ENCODE assay signal across 1 cellular context in the genomic region with DNA sequence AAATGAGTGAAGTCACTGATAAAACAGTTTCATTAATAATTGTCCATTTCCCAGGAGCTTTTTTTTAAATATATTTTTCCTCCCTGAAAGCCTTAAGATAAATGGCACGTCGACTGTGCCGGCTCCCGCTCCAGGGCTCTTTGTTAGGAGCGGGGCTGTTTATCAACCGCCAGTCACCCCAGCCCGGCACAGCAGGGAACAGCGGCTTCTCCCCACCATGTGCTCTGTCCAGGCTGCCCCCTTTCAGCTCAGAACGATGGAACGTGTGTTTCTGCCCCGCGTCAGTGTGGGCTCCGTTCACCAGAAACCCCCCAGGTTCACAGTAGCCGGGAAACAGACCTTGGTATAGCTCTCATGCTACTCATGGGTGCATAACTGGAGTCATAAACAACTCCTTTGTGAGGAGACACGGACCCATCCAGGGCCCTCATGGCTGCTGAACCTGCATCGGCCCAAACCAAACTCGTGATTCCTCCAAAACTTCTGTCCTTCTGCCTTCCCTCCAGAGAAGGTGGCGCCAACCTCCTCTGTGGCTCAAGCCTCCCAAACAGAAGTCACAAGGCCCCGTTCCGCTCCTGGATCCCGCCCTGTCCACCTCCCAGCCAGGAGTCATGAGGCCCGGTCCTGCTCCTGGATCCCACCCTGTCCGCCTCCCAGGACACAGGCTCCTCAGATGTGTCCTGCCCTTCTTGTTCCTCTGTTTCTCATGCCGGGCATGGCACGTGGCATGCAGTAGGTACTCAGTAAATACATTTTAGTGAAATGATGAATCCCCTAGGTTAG.
TF ChIP-seq lines count a peak whose summit lies in the region.

No MANE protein-coding gene starts in this region.

TF ChIP-seq in K562, 482 proteins besides CTCF, POLR2A, EP300 and RAD21 (continued from another document):
- TF ChIP-seq, protein P1, sequence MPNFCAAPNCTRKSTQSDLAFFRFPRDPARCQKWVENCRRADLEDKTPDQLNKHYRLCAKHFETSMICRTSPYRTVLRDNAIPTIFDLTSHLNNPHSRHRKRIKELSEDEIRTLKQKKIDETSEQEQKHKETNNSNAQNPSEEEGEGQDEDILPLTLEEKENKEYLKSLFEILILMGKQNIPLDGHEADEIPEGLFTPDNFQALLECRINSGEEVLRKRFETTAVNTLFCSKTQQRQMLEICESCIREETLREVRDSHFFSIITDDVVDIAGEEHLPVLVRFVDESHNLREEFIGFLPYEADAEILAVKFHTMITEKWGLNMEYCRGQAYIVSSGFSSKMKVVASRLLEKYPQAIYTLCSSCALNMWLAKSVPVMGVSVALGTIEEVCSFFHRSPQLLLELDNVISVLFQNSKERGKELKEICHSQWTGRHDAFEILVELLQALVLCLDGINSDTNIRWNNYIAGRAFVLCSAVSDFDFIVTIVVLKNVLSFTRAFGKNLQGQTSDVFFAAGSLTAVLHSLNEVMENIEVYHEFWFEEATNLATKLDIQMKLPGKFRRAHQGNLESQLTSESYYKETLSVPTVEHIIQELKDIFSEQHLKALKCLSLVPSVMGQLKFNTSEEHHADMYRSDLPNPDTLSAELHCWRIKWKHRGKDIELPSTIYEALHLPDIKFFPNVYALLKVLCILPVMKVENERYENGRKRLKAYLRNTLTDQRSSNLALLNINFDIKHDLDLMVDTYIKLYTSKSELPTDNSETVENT (CRISPR knock-in tag; IDR thresholded peaks at IDR 0.05), result no peak
- no peak for TF ChIP-seq GATAD2B (IDR thresholded peaks at IDR 0.05; ENCODE audit: borderline replicate concordance)
- TF ChIP-seq, protein P2, sequence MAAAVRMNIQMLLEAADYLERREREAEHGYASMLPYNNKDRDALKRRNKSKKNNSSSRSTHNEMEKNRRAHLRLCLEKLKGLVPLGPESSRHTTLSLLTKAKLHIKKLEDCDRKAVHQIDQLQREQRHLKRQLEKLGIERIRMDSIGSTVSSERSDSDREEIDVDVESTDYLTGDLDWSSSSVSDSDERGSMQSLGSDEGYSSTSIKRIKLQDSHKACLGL (CRISPR knock-in tag; IDR thresholded peaks at IDR 0.05; ENCODE audit: borderline replicate concordance, poor library complexity, severe bottlenecking), result no peak
TF ChIP-seq in K562: peak in this region for 1.
